Comparison of ENCODE assay signal across 26 cellular contexts in the genomic region with DNA sequence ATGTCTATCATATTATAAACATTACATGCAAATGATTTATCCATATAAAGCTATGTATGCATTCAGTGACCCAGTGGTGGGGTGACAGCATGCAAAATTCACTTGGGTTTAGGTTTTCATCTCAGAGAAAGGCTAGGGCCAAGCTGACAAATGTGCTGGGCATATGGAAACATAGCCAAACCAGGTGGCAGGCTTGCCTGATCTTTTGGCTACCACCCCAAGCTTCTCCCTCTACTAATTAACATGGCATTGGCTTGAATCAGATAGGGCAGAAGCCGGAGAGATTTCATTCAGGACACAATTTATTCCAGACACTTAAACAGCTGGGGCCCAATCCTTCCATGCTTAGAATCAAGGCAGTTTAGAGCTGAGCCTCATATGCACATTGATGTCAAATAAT.
"Had no signal": no experiment of that assay in that cellular context is flagged by ENCODE, and none has a peak within 500 bp of the region (broad histone marks: within the 10 kb centered on the region; RNA-seq: fewer than 3 reads in every experiment).

No MANE protein-coding gene starts in this region.

- H3K4me3 Mint-ChIP-seq: dendritic cell treated with granulocyte-macrophage colony-stimulating factor and Interleukin-4, amounts not matched to agents 40 ng/mL and 50 ng/mL, for 4 days; mesothelial cell of epicardium; naive B cell; natural killer cell treated with Interleukin-12 subunit alpha and Interleukin-12 subunit beta and Interleukin-15 and Interleukin-18, amount 100 ng/mL, for 72 hours; neural progenitor cell; stimulated activated naive B cell treated with anti-CD40 and anti-IgM and Interleukin-4, amounts not matched to agents 10 μg/mL and 1 μg/mL and 100 μg/mL, for 72 hours; stimulated activated naive CD8-positive, alpha-beta T cell treated with anti-CD3 and anti-CD28 coated beads, Interleukin-15, Interleukin-2, amounts not matched to agents 100 ng/mL and 50 ng/mL, for 24 hours had no signal

- H3K36me3 Mint-ChIP-seq: mesothelial cell of epicardium; naive B cell; natural killer cell treated with Interleukin-12 subunit alpha and Interleukin-12 subunit beta and Interleukin-15 and Interleukin-18, amount 100 ng/mL, for 72 hours; neural progenitor cell; stimulated activated naive B cell treated with anti-CD40 and anti-IgM and Interleukin-4, amounts not matched to agents 10 μg/mL and 1 μg/mL and 100 μg/mL, for 72 hours had no signal

- H3K27me3 Mint-ChIP-seq: progenitor cell of endocrine pancreas; stimulated activated naive CD8-positive, alpha-beta T cell treated with anti-CD3 and anti-CD28 coated beads, Interleukin-15, Interleukin-2, amounts not matched to agents 100 ng/mL and 50 ng/mL, for 24 hours had no signal

- H3K36me3 ChIP-seq: esophagus squamous epithelium, heart right ventricle, left lung, neural progenitor cell, right lobe of liver, thoracic aorta, tibial nerve, upper lobe of left lung had no signal

- H3K9me3 ChIP-seq: esophagus squamous epithelium, heart right ventricle, left lung, mucosa of descending colon, right lobe of liver, thoracic aorta, tibial nerve, upper lobe of left lung had no signal

- DNase-seq: effector CD8-positive, alpha-beta T cell; erythroblast; esophagus squamous epithelium; foreskin melanocyte; glutamatergic neuron; heart right ventricle; hippocampal formation; left lung; mesenchymal stem cell; mucosa of descending colon; naive B cell; right lobe of liver; small intestine; stimulated activated CD4-positive, alpha-beta T cell treated with anti-CD3 and anti-CD28 coated beads, Interleukin-15, amount 100 ng/mL, for 24 hours; stimulated activated CD4-positive, alpha-beta T cell treated with anti-CD3 and anti-CD28 coated beads, Interleukin-2, amount 100 ng/mL, for 48 hours; stimulated activated naive B cell treated with anti-CD40 and anti-IgM and Interleukin-4, amounts not matched to agents 10 μg/mL and 1 μg/mL and 100 μg/mL, for 72 hours; upper lobe of left lung had no signal

- H3K27me3 ChIP-seq: esophagus squamous epithelium, heart right ventricle, left lung, neural progenitor cell, right lobe of liver, tibial nerve, upper lobe of left lung had no signal

- H3K4me1 Mint-ChIP-seq: naive B cell; stimulated activated naive B cell treated with anti-CD40 and anti-IgM and Interleukin-4, amounts not matched to agents 10 μg/mL and 1 μg/mL and 100 μg/mL, for 72 hours had no signal

- H3K9me3 Mint-ChIP-seq: dendritic cell treated with granulocyte-macrophage colony-stimulating factor and Interleukin-4, amounts not matched to agents 40 ng/mL and 50 ng/mL, for 4 days; mesothelial cell of epicardium; natural killer cell treated with Interleukin-12 subunit alpha and Interleukin-12 subunit beta and Interleukin-15 and Interleukin-18, amount 100 ng/mL, for 72 hours; neural progenitor cell; stimulated activated naive B cell treated with anti-CD40 and anti-IgM and Interleukin-4, amounts not matched to agents 10 μg/mL and 1 μg/mL and 100 μg/mL, for 72 hours; stimulated activated naive CD8-positive, alpha-beta T cell treated with anti-CD3 and anti-CD28 coated beads, Interleukin-15, Interleukin-2, amounts not matched to agents 100 ng/mL and 50 ng/mL, for 24 hours had no signal

- H3K27ac Mint-ChIP-seq: dendritic cell treated with granulocyte-macrophage colony-stimulating factor and Interleukin-4, amounts not matched to agents 40 ng/mL and 50 ng/mL, for 4 days; mesothelial cell of epicardium; naive B cell; neural progenitor cell; progenitor cell of endocrine pancreas; stimulated activated naive B cell treated with anti-CD40 and anti-IgM and Interleukin-4, amounts not matched to agents 10 μg/mL and 1 μg/mL and 100 μg/mL, for 72 hours; stimulated activated naive CD8-positive, alpha-beta T cell treated with anti-CD3 and anti-CD28 coated beads, Interleukin-15, Interleukin-2, amounts not matched to agents 100 ng/mL and 50 ng/mL, for 24 hours had no signal

- H3K4me1 ChIP-seq: left lung, neural progenitor cell, parathyroid adenoma, right lobe of liver, upper lobe of left lung had no signal

- H3K4me3 ChIP-seq: esophagus squamous epithelium, heart right ventricle, left lung, mucosa of descending colon, neural progenitor cell, right lobe of liver, thoracic aorta, tibial nerve, upper lobe of left lung had no signal

- H3K27ac ChIP-seq: esophagus squamous epithelium, heart right ventricle, left lung, neural progenitor cell, parathyroid adenoma, right lobe of liver, thoracic aorta, tibial nerve, upper lobe of left lung had no signal
